Comparison of ENCODE assay signal across 8 cellular contexts in the genomic region with DNA sequence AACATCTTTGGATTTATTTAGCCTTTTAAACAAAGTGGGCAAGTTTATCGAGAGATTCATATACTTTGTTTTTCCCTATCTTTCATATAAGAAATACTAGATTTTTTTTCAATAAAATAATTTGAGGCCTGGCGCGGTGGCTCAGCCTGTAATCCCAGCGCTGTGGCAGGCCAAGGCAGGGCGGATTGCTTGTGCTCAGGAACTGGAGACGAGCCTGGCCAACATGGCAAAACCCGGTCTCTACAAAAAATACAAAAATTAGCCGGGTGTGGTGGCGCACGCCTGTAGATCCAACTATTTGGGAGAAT. TPM values are rescaled to one million over a fixed set of nuclear protein-coding genes. Genes with fewer than 3 reads are reported as not detected.
DNase-seq lines count a peak whose midpoint lies in the region; ATAC-seq and TF ChIP-seq lines count a peak whose summit lies in the region.

No MANE protein-coding gene starts in this region.

- TF ChIP-seq CTCF in ascending aorta (IDR thresholded peaks at IDR 0.05): no peak
- TF ChIP-seq CTCF in liver (IDR thresholded peaks at IDR 0.05; ENCODE audit: low read depth, low read length, missing input control): no peak
- no peak for TF ChIP-seq CTCF in thoracic aorta (IDR thresholded peaks at IDR 0.05)

- no peak for DNase-seq in activated CD8-positive, alpha-beta memory T cell treated with anti-CD3 and anti-CD28 coated beads, Interleukin-2, amount 10 ng/mL, durations not matched to agents 7 days and 5 days
- no peak for DNase-seq in activated CD8-positive, alpha-beta memory T cell treated with anti-CD3 and anti-CD28 coated beads, Interleukin-2, amount 50 U/mL, for 4 hours
- DNase-seq in ascending aorta (ENCODE audit: low spot score in 2 of 2) (no peak), thoracic aorta (ENCODE audit: low spot score) (no peak), ACHN (no peak), hippocampal formation (lab: John Stamatoyannopoulos, UW) (no peak)
- no peak for DNase-seq in activated effector memory CD4-positive, alpha-beta T cell treated with anti-CD3 and anti-CD28 coated beads, Interleukin-2, amount 50 U/mL, for 16 hours

- no peak for TF ChIP-seq RAD21 in liver (IDR thresholded peaks at IDR 0.05)

- no peaks in the 10 kb centered on the region for H3K27me3 Mint-ChIP-seq in activated CD8-positive, alpha-beta memory T cell treated with anti-CD3 and anti-CD28 coated beads, Interleukin-2, amount 10 ng/mL, durations not matched to agents 7 days and 5 days

- no peak overlapping the region for H3K9ac ChIP-seq in liver (ENCODE audit: low read depth in 1 of 2, low read length in 2 of 2)

- CTCF ChIA-PET in activated CD8-positive, alpha-beta memory T cell treated with anti-CD3 and anti-CD28 coated beads, Interleukin-2, amount 10 ng/mL, durations not matched to agents 7 days and 5 days (lab: Charles Lee): interaction anchor here (0.8 to 2.4 kb wide), 5 partner anchors 8 to 109 kb away, joined by 3 to 9 read pairs (median 3); no protein-coding TSS in a partner anchor

- in situ Hi-C loops in ACHN (cut with HindIII; ENCODE audit: low pct_ligation_motif_present, low pct_unique_long_range_greater_than_20kb, low sequenced_read_pairs): no loop called here

- intact Hi-C loops in ascending aorta (cut with DNase I): loop anchor here (5.0 kb wide), 3 partner anchors 313 to 547 kb away; a partner anchor contains a TSS

- H3K27ac ChIP-seq in ascending aorta (peak overlapping the region; percentile 85 to 86), liver (ENCODE audit: low read depth in 1 of 2, low read length in 2 of 2) (peak overlapping the region; percentile 79 to 86), thoracic aorta (peak overlapping the region; percentile 55 to 62)

- H3K4me3 Mint-ChIP-seq in activated CD8-positive, alpha-beta memory T cell treated with anti-CD3 and anti-CD28 coated beads, Interleukin-2, amount 10 ng/mL, durations not matched to agents 7 days and 5 days: peak overlapping the region; percentile 93

- peak overlapping the region; percentile 98 for H3K27ac Mint-ChIP-seq in activated CD8-positive, alpha-beta memory T cell treated with anti-CD3 and anti-CD28 coated beads, Interleukin-2, amount 10 ng/mL, durations not matched to agents 7 days and 5 days

- peaks cover 21% of the 10 kb centered on the region for H3K36me3 Mint-ChIP-seq in activated CD8-positive, alpha-beta memory T cell treated with anti-CD3 and anti-CD28 coated beads, Interleukin-2, amount 10 ng/mL, durations not matched to agents 7 days and 5 days

- H3K9me3 ChIP-seq in ascending aorta (no peaks in the 10 kb centered on the region), liver (ENCODE audit: control insufficient read depth in 4 of 4, low read length in 3 of 4) (no peaks in the 10 kb centered on the region), thoracic aorta (no peaks in the 10 kb centered on the region)

- H3K36me3 ChIP-seq in ascending aorta (no peaks in the 10 kb centered on the region), liver (ENCODE audit: control insufficient read depth in 4 of 4, insufficient read depth in 3 of 4, low read depth in 1 of 4, low read length in 3 of 4) (no peaks in the 10 kb centered on the region), thoracic aorta (no peaks in the 10 kb centered on the region)

- 82% methylated on average over 10 of the region's 10 CpGs for WGBS in liver

- no peak for ATAC-seq in activated CD8-positive, alpha-beta memory T cell treated with anti-CD3 and anti-CD28 coated beads, Interleukin-2, amount 10 ng/mL, durations not matched to agents 7 days and 5 days
- ATAC-seq in thoracic aorta (ENCODE audit: insufficient number of reproducible peaks, low FRiP score, low read depth): no peak

- H3K27me3 ChIP-seq in ascending aorta (no peaks in the 10 kb centered on the region), liver (ENCODE audit: control insufficient read depth in 4 of 4, insufficient read depth in 4 of 4, low read length in 3 of 4) (no peaks in the 10 kb centered on the region), thoracic aorta (replicated peaks; ENCODE audit: insufficient read depth) (no peaks in the 10 kb centered on the region)

- H3K9me3 Mint-ChIP-seq in activated CD8-positive, alpha-beta memory T cell treated with anti-CD3 and anti-CD28 coated beads, Interleukin-2, amount 10 ng/mL, durations not matched to agents 7 days and 5 days (ENCODE audit: low read depth): no peaks in the 10 kb centered on the region

- peaks cover 0 to 17% of the 10 kb centered on the region in 2 donors for H3K4me1 ChIP-seq in ascending aorta
- H3K4me1 ChIP-seq in liver (ENCODE audit: control insufficient read depth in 4 of 4, insufficient read depth in 4 of 4, low read length in 3 of 4): peaks cover 3 to 23% (median 12%) of the 10 kb centered on the region in 4 donors
- peaks cover 0 to 19% of the 10 kb centered on the region in 2 donors for H3K4me1 ChIP-seq in thoracic aorta (ENCODE audit: control insufficient read depth in 1 of 2, low read depth in 2 of 2)

- H3K4me1 Mint-ChIP-seq in activated CD8-positive, alpha-beta memory T cell treated with anti-CD3 and anti-CD28 coated beads, Interleukin-2, amount 10 ng/mL, durations not matched to agents 7 days and 5 days: peaks cover 22% of the 10 kb centered on the region

- H3K4me3 ChIP-seq in ascending aorta (peak overlapping the region; percentile 82 to 86), liver (ENCODE audit: low read depth in 1 of 3, low read length in 3 of 3) (peak overlapping the region in 2 of 3 donors; percentile 81 to 91), thoracic aorta (peak overlapping the region; percentile 92)

TF ChIP-seq in liver, 16 proteins besides CTCF, POLR2A, EP300 and RAD21:
- TF ChIP-seq, protein P1, sequence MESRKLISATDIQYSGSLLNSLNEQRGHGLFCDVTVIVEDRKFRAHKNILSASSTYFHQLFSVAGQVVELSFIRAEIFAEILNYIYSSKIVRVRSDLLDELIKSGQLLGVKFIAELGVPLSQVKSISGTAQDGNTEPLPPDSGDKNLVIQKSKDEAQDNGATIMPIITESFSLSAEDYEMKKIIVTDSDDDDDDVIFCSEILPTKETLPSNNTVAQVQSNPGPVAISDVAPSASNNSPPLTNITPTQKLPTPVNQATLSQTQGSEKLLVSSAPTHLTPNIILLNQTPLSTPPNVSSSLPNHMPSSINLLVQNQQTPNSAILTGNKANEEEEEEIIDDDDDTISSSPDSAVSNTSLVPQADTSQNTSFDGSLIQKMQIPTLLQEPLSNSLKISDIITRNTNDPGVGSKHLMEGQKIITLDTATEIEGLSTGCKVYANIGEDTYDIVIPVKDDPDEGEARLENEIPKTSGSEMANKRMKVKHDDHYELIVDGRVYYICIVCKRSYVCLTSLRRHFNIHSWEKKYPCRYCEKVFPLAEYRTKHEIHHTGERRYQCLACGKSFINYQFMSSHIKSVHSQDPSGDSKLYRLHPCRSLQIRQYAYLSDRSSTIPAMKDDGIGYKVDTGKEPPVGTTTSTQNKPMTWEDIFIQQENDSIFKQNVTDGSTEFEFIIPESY (IDR thresholded peaks at IDR 0.05): no peak
- TF ChIP-seq, protein P2, sequence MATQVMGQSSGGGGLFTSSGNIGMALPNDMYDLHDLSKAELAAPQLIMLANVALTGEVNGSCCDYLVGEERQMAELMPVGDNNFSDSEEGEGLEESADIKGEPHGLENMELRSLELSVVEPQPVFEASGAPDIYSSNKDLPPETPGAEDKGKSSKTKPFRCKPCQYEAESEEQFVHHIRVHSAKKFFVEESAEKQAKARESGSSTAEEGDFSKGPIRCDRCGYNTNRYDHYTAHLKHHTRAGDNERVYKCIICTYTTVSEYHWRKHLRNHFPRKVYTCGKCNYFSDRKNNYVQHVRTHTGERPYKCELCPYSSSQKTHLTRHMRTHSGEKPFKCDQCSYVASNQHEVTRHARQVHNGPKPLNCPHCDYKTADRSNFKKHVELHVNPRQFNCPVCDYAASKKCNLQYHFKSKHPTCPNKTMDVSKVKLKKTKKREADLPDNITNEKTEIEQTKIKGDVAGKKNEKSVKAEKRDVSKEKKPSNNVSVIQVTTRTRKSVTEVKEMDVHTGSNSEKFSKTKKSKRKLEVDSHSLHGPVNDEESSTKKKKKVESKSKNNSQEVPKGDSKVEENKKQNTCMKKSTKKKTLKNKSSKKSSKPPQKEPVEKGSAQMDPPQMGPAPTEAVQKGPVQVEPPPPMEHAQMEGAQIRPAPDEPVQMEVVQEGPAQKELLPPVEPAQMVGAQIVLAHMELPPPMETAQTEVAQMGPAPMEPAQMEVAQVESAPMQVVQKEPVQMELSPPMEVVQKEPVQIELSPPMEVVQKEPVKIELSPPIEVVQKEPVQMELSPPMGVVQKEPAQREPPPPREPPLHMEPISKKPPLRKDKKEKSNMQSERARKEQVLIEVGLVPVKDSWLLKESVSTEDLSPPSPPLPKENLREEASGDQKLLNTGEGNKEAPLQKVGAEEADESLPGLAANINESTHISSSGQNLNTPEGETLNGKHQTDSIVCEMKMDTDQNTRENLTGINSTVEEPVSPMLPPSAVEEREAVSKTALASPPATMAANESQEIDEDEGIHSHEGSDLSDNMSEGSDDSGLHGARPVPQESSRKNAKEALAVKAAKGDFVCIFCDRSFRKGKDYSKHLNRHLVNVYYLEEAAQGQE (IDR thresholded peaks at IDR 0.05): no peak
TF ChIP-seq in liver: peak in this region for 0.

RNA-seq across cellular contexts. Expression of a gene that starts 1.6 kb away (rescaled TPM):
- total RNA-seq in activated CD8-positive, alpha-beta memory T cell treated with anti-CD3 and anti-CD28 coated beads, Interleukin-2, amount 10 ng/mL, durations not matched to agents 7 days and 5 days: 10 to 100 TPM; 34.2 to 43.1 TPM
- total RNA-seq in ascending aorta: 2.0 TPM
- total RNA-seq in liver: 1 to 10 TPM; 3.6 to 4.1 TPM
- 1 to 10 TPM in 1 of 2 donors, under 1 TPM in 1; 0.39 to 1.7 TPM for polyA plus RNA-seq in liver
- 10 to 100 TPM; 10.6 to 11.3 TPM for total RNA-seq in thoracic aorta
